In genomic region chr7:135441791-135442190, GRCh38 we compare ENCODE assay signal across 1 cellular context.
TF ChIP-seq lines count a peak whose summit lies in the region.

No MANE protein-coding gene starts in this region.

TF ChIP-seq in SK-N-SH, 30 proteins besides CTCF, POLR2A, EP300 and RAD21 (continued from another document):
- TF ChIP-seq, protein P1, sequence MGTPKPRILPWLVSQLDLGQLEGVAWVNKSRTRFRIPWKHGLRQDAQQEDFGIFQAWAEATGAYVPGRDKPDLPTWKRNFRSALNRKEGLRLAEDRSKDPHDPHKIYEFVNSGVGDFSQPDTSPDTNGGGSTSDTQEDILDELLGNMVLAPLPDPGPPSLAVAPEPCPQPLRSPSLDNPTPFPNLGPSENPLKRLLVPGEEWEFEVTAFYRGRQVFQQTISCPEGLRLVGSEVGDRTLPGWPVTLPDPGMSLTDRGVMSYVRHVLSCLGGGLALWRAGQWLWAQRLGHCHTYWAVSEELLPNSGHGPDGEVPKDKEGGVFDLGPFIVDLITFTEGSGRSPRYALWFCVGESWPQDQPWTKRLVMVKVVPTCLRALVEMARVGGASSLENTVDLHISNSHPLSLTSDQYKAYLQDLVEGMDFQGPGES (IDR thresholded peaks at IDR 0.05; ENCODE audit: low read depth, low read length): no peak
- TF ChIP-seq NFIC (IDR thresholded peaks at IDR 0.05; ENCODE audit: borderline replicate concordance) (no peak), PBX3 (IDR thresholded peaks at IDR 0.05) (peak; percentile 52), RFX5 (IDR thresholded peaks at IDR 0.05; ENCODE audit: low read length) (no peak), EZH2phosphoT487 (IDR thresholded peaks at IDR 0.05; ENCODE audit: borderline replicate concordance, low read depth) (no peak), NRF1 (IDR thresholded peaks at IDR 0.05; ENCODE audit: low read depth, low read length) (no peak), YY1 (IDR thresholded peaks at IDR 0.05; ENCODE audit: low read depth) (no peak), MAX (IDR thresholded peaks at IDR 0.05; ENCODE audit: low read depth) (no peak), MEF2A (IDR thresholded peaks at IDR 0.05; ENCODE audit: borderline replicate concordance, low read depth) (no peak), ELF1 (IDR thresholded peaks at IDR 0.05) (no peak)
TF ChIP-seq in SK-N-SH: peak in this region for 5.
